ENCODE assay signal across 10 cellular contexts in the genomic region with DNA sequence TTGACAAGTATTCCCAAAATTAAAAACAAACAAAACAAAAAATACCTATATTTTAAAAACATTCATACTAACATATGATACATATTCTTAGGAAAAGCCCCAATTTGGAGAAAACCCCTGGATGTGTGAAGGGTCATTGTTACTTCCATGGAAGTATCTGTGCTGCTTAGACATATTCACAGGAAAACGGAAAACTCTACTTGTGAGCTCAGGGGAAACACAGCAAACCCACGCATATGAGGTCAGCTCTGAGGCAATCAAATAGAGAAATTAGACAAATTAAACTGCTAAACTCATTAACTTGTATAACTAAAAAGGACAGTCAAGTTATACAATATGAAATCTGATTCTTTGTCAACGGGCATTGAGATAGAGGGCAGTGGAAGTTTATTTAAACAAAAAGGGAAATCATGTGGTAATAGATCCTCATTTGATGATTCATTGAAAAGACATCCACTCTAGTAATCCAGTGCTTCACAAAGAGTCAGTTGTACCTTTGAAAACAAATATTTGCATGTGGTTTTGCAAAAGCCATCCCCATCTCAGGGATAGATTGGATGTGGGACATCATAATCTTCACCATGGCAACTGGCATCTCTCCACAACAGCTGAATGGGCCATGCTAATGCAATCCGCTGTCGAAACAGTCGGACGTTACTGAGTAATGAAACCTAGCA.
DNase-seq lines count a peak whose midpoint lies in the region; ATAC-seq, FAIRE-seq and TF ChIP-seq lines count a peak whose summit lies in the region.
"Had no signal": no experiment of that assay in that cellular context is flagged by ENCODE, and none has a peak within 500 bp of the region (broad histone marks: within the 10 kb centered on the region; RNA-seq: fewer than 3 reads in every experiment).

No MANE protein-coding gene starts in this region.

- DNase-seq in A172 (ENCODE audit: low spot score), result peak; percentile 75
- peak; percentile 79 for DNase-seq in NCI-H1048 (lab: John Stamatoyannopoulos, UW)
- DNase-seq in RCC 7860 (ENCODE audit: low spot score), result peak; percentile 42
- peak; percentile 13 for DNase-seq in fibroblast of pulmonary artery (ENCODE audit: low read depth)
- no peak for DNase-seq in NOMO-1 treated with DMSO at 0.1 percent for 48 hours (lab: John Stamatoyannopoulos, UW; ENCODE audit: unreplicated experiment)
- no peak for DNase-seq in stimulated activated CD8-positive, alpha-beta memory T cell treated with anti-CD3 and anti-CD28 coated beads, Interleukin-4, amount 100 ng/mL, for 48 hours
- no peak for DNase-seq in SK-N-DZ (ENCODE audit: low spot score)
- DNase-seq: stimulated activated naive B cell treated with anti-CD40 and anti-IgM and Interleukin-4, amounts not matched to agents 10 μg/mL and 1 μg/mL and 100 μg/mL, for 72 hours had no signal

- no peak for ATAC-seq in GM18519 (IDR thresholded peaks at IDR 0.05; ENCODE audit: low FRiP score, unreplicated experiment)
- ATAC-seq: stimulated activated naive B cell treated with anti-CD40 and anti-IgM and Interleukin-4, amounts not matched to agents 10 μg/mL and 1 μg/mL and 100 μg/mL, for 72 hours; WTC11 had no signal

- no peak for FAIRE-seq in RCC 7860 (lab: Jason Lieb, UNC)

- no peak for TF ChIP-seq CTCF in fibroblast of pulmonary artery (IDR thresholded peaks at IDR 0.05; ENCODE audit: low read length, missing control alignments)

- no peak overlapping the region for H3K4me3 ChIP-seq in fibroblast of pulmonary artery (replicated peaks; ENCODE audit: low read depth, low read length)

Comparison
In these comparisons a context has a peak if more than half of its experiments do, and no peak if none do; other contexts are left out.
1. DNase-seq: peak in A172 (single experiment), NCI-H1048 (single experiment), RCC 7860 (single experiment) and fibroblast of pulmonary artery (single experiment); none in NOMO-1 treated with DMSO at 0.1 percent for 48 hours (single experiment), stimulated activated CD8-positive, alpha-beta memory T cell treated with anti-CD3 and anti-CD28 coated beads, Interleukin-4, amount 100 ng/mL, for 48 hours (single experiment) and SK-N-DZ (single experiment).